ENCODE assay signal across 8 cellular contexts in the genomic region with DNA sequence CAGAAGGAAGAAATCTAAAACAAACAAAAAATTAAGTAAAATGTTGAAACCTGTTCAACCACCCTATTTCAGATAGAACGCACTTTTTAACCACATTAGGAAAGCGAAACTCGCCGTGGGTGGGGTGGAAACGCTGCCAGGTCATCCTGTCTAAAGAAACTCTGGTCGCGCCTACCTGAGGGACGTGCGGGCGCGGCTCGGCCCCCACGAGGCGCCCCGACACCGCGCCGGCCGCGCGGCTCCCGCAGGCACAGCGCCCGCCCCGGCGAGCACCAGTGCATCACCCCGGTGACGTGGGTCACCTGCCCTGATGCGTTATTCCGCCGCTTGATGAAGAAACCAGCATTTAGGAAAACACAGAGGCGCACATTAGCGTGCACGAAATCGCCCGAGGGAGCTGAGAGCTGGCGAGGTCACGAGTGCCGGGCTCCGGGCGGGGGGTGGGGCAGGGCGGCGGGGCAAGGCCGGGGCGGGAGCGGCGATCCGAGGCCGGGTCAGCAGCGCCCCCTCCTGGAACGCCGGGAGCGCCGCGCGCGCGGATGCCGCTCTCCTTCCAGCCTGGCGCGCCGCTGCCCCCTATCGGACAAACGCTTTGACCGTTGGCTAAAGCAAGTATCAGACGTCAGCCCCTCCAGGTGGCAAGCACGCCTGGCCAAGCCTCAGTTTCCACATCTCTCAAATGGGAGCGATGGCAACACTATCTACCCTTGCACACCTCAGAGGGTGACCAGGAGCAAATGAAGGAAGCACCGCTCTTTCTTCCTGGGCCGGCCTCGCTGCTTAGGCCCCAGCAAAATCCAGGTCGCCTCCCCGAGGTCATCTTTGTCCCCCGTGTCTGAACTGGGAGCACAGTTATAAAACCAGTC. TPM values are rescaled to one million over a fixed set of nuclear protein-coding genes. Genes with fewer than 3 reads are reported as not detected.
DNase-seq lines count a peak whose midpoint lies in the region; ATAC-seq, FAIRE-seq and TF ChIP-seq lines count a peak whose summit lies in the region.

No MANE protein-coding gene starts in this region.

- peak overlapping the region; percentile 69 for H3K4me2 ChIP-seq in HepG2 (ENCODE audit: low read depth, low read length)

- TF ChIP-seq EP300 in HepG2 (IDR thresholded peaks at IDR 0.05; ENCODE audit: low read depth in 2 of 2, low read length in 2 of 2) (no peak), HepG2 (CRISPR knock-in tag; IDR thresholded peaks at IDR 0.05; ENCODE audit: borderline replicate concordance) (no peak)

- H3K79me2 ChIP-seq in HepG2 (ENCODE audit: insufficient read depth, low read length): no peaks in the 10 kb centered on the region

- no peaks in the 10 kb centered on the region for H3K36me3 Mint-ChIP-seq in activated CD4-positive, alpha-beta T cell treated with anti-CD3 and anti-CD28 coated beads, Interleukin-2, amount 10 ng/mL, durations not matched to agents 7 days and 5 days (ENCODE audit: low read depth)

- H3K4me1 ChIP-seq in HepG2 (ENCODE audit: insufficient read depth, low read length): peaks cover 30% of the 10 kb centered on the region

- in situ Hi-C loops in HepG2 (cut with HindIII; ENCODE audit: extremely low pct_ligation_motif_present, low pct_unique_long_range_greater_than_20kb): loop anchor here (5.0 to 10.0 kb wide), 3 partner anchors 36 to 103 kb away; partner anchors contain the start of genes AP5B1 and KAT5

- H3K9ac ChIP-seq in HepG2 (ENCODE audit: insufficient read depth, low read depth, low read length): peak overlapping the region; percentile 53

- H3K4me3 ChIP-seq in AG10803 (ENCODE audit: low read length) (peak overlapping the region; percentile 71), HepG2 (replicated peaks in 1 of 3; ENCODE audit: insufficient read depth in 1 of 3, low read depth in 2 of 3, low read length in 3 of 3) (peak overlapping the region; percentile 51 to 76 (median 63))

- peak overlapping the region; percentile 48 for H2AFZ ChIP-seq in HepG2 (ENCODE audit: low read length)

- H3K27ac ChIP-seq in HepG2 (ENCODE audit: extremely low read length, insufficient read depth, low read length): no peak overlapping the region

- no peaks in the 10 kb centered on the region for H4K20me1 ChIP-seq in HepG2 (ENCODE audit: insufficient read depth, low read length)

- peaks cover 20% of the 10 kb centered on the region for H3K4me1 Mint-ChIP-seq in activated CD4-positive, alpha-beta T cell treated with anti-CD3 and anti-CD28 coated beads, Interleukin-2, amount 10 ng/mL, durations not matched to agents 7 days and 5 days

- peak overlapping the region; percentile 74 for H3K4me3 Mint-ChIP-seq in activated CD4-positive, alpha-beta T cell treated with anti-CD3 and anti-CD28 coated beads, Interleukin-2, amount 10 ng/mL, durations not matched to agents 7 days and 5 days

- FAIRE-seq in HepG2 (lab: Jason Lieb, UNC): no peak

- TF ChIP-seq RAD21 in HepG2 (CRISPR knock-in tag; IDR thresholded peaks at IDR 0.05): peak; percentile 98

- H3K36me3 ChIP-seq in HepG2 (replicated peaks in 1 of 2; ENCODE audit: control insufficient read depth in 1 of 2, insufficient read depth in 2 of 2, low read length in 2 of 2): no peaks in the 10 kb centered on the region

- H3K27me3 Mint-ChIP-seq in activated CD4-positive, alpha-beta T cell treated with anti-CD3 and anti-CD28 coated beads, Interleukin-2, amount 10 ng/mL, durations not matched to agents 7 days and 5 days: peaks cover 4% of the 10 kb centered on the region

- ATAC-seq in GM19035 (IDR thresholded peaks at IDR 0.05; ENCODE audit: unreplicated experiment) (peak; percentile 83), HG03432 (IDR thresholded peaks at IDR 0.05; ENCODE audit: unreplicated experiment) (peak; percentile 84), HepG2 (peak; percentile 80)

- CTCF ChIA-PET in activated CD4-positive, alpha-beta T cell treated with anti-CD3 and anti-CD28 coated beads, Interleukin-2, amount 10 ng/mL, durations not matched to agents 7 days and 5 days (lab: Charles Lee): interaction anchor here (0.5 to 5.2 kb wide), 40 partner anchors 9 to 643 kb away, joined by 3 to 62 read pairs (median 4); partner anchors contain the start of genes AP5B1, CFL1, FIBP and KAT5
- CTCF ChIA-PET in HepG2 (lab: Yijun Ruan, JAX; ENCODE audit: low intra/inter-chr PET ratio, low total read pairs): interaction anchor here (0.7 to 4.0 kb wide), 14 partner anchors 18 to 192 kb away, joined by 3 to 57 read pairs (median 6); partner anchors contain the start of genes AP5B1, KAT5, MUS81 and SIPA1

- TF ChIP-seq CTCF in AG10803 (conservative IDR thresholded peaks at IDR 0.05; ENCODE audit: low read length): peak; percentile 75
- peak; percentile 95 for TF ChIP-seq CTCF in HepG2 (CRISPR knock-in tag; IDR thresholded peaks at IDR 0.05)

- peak overlapping the region; percentile 79 for H3K27ac Mint-ChIP-seq in activated CD4-positive, alpha-beta T cell treated with anti-CD3 and anti-CD28 coated beads, Interleukin-2, amount 10 ng/mL, durations not matched to agents 7 days and 5 days

- intact Hi-C loops in HepG2 (cut with micrococcal nuclease; ENCODE audit: unreplicated experiment): loop anchor here (1.0 to 5.0 kb wide), 2 partner anchors 36 to 74 kb away; partner anchors contain the start of gene AP5B1

- 3% methylated on average over 5 of the region's 74 CpGs for WGBS in HepG2 (ENCODE audit: low lambda C conversion rate)

- H3K27me3 ChIP-seq in HepG2 (ENCODE audit: control insufficient read depth in 1 of 2, insufficient read depth in 2 of 2, low read length in 2 of 2): 0 out of 5 replicates have a peak, but pooled peaks cover 0 to 4% of the 10 kb centered on the region in 2 experiments

- H3K9me3 Mint-ChIP-seq in activated CD4-positive, alpha-beta T cell treated with anti-CD3 and anti-CD28 coated beads, Interleukin-2, amount 10 ng/mL, durations not matched to agents 7 days and 5 days: no peaks in the 10 kb centered on the region

- POLR2A ChIA-PET in activated CD4-positive, alpha-beta T cell treated with anti-CD3 and anti-CD28 coated beads, Interleukin-2, amount 10 ng/mL, durations not matched to agents 7 days and 5 days (lab: Charles Lee): no interaction called here
- POLR2A ChIA-PET in HepG2 (lab: Yijun Ruan, JAX): interaction anchor here (0.9 to 2.6 kb wide), 8 partner anchors 9 to 106 kb away, joined by 3 to 18 read pairs (median 6); partner anchors contain the start of genes AP5B1, CFL1, FIBP and KAT5

- BruUV-seq in HepG2 (replicated peaks; lab: Mats Ljungman, UMichigan): no TSS peak

- TF ChIP-seq POLR2A in HepG2 (IDR thresholded peaks at IDR 0.05; ENCODE audit: insufficient read depth in 1 of 2, low read depth in 2 of 2, low read length in 2 of 2): 0 out of 4 replicates have a peak, but pooled peaks of 1 of the 2 experiments have one; percentile 30

- H3K9me3 ChIP-seq in HepG2 (ENCODE audit: low read length): no peaks in the 10 kb centered on the region

- peak; percentile 79 for DNase-seq in AG10803 (ENCODE audit: low read depth)
- peak; percentile 34 for DNase-seq in NCI-H524 treated with DMSO at 0.1 percent for 48 hours (lab: John Stamatoyannopoulos, UW)
- DNase-seq in activated CD4-positive, alpha-beta T cell treated with anti-CD3 and anti-CD28 coated beads, Interleukin-2, amount 10 ng/mL, durations not matched to agents 7 days and 5 days: peak; percentile 93
- DNase-seq in dedifferentiated amniotic fluid mesenchymal stem cell (ENCODE audit: extremely low spot score): peak; percentile 87
- peak; percentile 71 for DNase-seq in HepG2 (ENCODE audit: low spot score)
- peak; percentile 87 for DNase-seq in stimulated activated CD4-positive, alpha-beta T cell treated with anti-CD3 and anti-CD28 coated beads, Interleukin-2, amount 100 ng/mL, for 4 hours (ENCODE audit: low read depth)

RNA-seq across cellular contexts. Expression of gene SNX32, which starts 15.7 kb away (rescaled TPM):
- 1 to 10 TPM; 2.1 to 2.2 TPM for total RNA-seq in activated CD4-positive, alpha-beta T cell treated with anti-CD3 and anti-CD28 coated beads, Interleukin-2, amount 10 ng/mL, durations not matched to agents 7 days and 5 days
- total RNA-seq in HepG2 (2016; rRNA removed; fragmentation: Illumina TruSeq; extraction: Trizol): 0.09 TPM in 1 of 2 replicates, not detected in the other
- not detected in 2 replicates for total RNA-seq in HepG2 (2016; cell fraction: cytosol; rRNA removed; fragmentation: Illumina TruSeq; extraction: Trizol; ENCODE audit: low read depth)
- 0.17 TPM in 1 of 2 replicates, not detected in the other for total RNA-seq in HepG2 (2016; cell fraction: insoluble cytoplasmic fraction; rRNA removed; fragmentation: Illumina TruSeq; extraction: Trizol)
- not detected in 2 replicates for total RNA-seq in HepG2 (2016; cell fraction: membrane; rRNA removed; fragmentation: Illumina TruSeq; extraction: Trizol)
- total RNA-seq in HepG2 (2016; cell fraction: nucleus; rRNA removed; fragmentation: Illumina TruSeq; extraction: Trizol): 0.16 TPM in 1 of 2 replicates, not detected in the other
- 0.29 and 0.34 TPM in 2 replicates for polyA plus RNA-seq in HepG2 (2011; rRNA removed)
- 0.08 and 0.30 TPM in 2 replicates for polyA plus RNA-seq in HepG2 (2011; cell fraction: cytosol; rRNA removed)
- polyA plus RNA-seq in HepG2 (2011; cell fraction: nucleus; rRNA removed): 4.2 and 5.7 TPM in 2 replicates
- polyA plus RNA-seq in HepG2 (2012): 0.19 and 0.35 TPM in 2 replicates
- 0.17 TPM in 1 of 2 replicates, not detected in the other for polyA plus RNA-seq in HepG2 (2016; cell fraction: cytosol; fragmentation: Illumina TruSeq; extraction: Trizol; ENCODE audit: low read depth)
- 0.19 TPM in 1 of 2 replicates, not detected in the other for polyA plus RNA-seq in HepG2 (2016; cell fraction: insoluble cytoplasmic fraction; fragmentation: Illumina TruSeq; extraction: Trizol; ENCODE audit: low read depth)
- polyA plus RNA-seq in HepG2 (2016; cell fraction: membrane; fragmentation: Illumina TruSeq; extraction: Trizol; ENCODE audit: low read depth): 0.08 and 0.22 TPM in 2 replicates
- polyA plus RNA-seq in HepG2 (2016; cell fraction: nucleus; fragmentation: Illumina TruSeq; extraction: Trizol; ENCODE audit: insufficient read depth, low read depth): 0.52 and 0.55 TPM in 2 replicates
- 0.30 and 0.86 TPM in 2 replicates for polyA minus RNA-seq in HepG2 (2011; rRNA and poly(A)+ RNA removed; ENCODE audit: low replicate concordance)
- polyA minus RNA-seq in HepG2 (2011; cell fraction: cytosol; rRNA and poly(A)+ RNA removed): not detected in 2 replicates
- 0.75 and 1.4 TPM in 2 replicates for polyA minus RNA-seq in HepG2 (2011; cell fraction: nucleus; rRNA and poly(A)+ RNA removed)

RNA-seq across cellular contexts. Expression of gene OVOL1, which starts 31.2 kb away (rescaled TPM):
- total RNA-seq in activated CD4-positive, alpha-beta T cell treated with anti-CD3 and anti-CD28 coated beads, Interleukin-2, amount 10 ng/mL, durations not matched to agents 7 days and 5 days: not detected
- not detected in 2 replicates for total RNA-seq in HepG2 (2016; rRNA removed; fragmentation: Illumina TruSeq; extraction: Trizol)
- total RNA-seq in HepG2 (2016; cell fraction: cytosol; rRNA removed; fragmentation: Illumina TruSeq; extraction: Trizol; ENCODE audit: low read depth): not detected in 2 replicates
- not detected in 2 replicates for total RNA-seq in HepG2 (2016; cell fraction: insoluble cytoplasmic fraction; rRNA removed; fragmentation: Illumina TruSeq; extraction: Trizol)
- total RNA-seq in HepG2 (2016; cell fraction: membrane; rRNA removed; fragmentation: Illumina TruSeq; extraction: Trizol): not detected in 2 replicates
- not detected in 2 replicates for total RNA-seq in HepG2 (2016; cell fraction: nucleus; rRNA removed; fragmentation: Illumina TruSeq; extraction: Trizol)
- polyA plus RNA-seq in HepG2 (2011; rRNA removed): 0.01 and 0.04 TPM in 2 replicates
- not detected in 2 replicates for polyA plus RNA-seq in HepG2 (2011; cell fraction: cytosol; rRNA removed)
- polyA plus RNA-seq in HepG2 (2011; cell fraction: nucleus; rRNA removed): 0.03 TPM in 1 of 2 replicates, not detected in the other
- not detected in 2 replicates for polyA plus RNA-seq in HepG2 (2012)
- not detected in 2 replicates for polyA plus RNA-seq in HepG2 (2016; cell fraction: cytosol; fragmentation: Illumina TruSeq; extraction: Trizol; ENCODE audit: low read depth)
- not detected in 2 replicates for polyA plus RNA-seq in HepG2 (2016; cell fraction: insoluble cytoplasmic fraction; fragmentation: Illumina TruSeq; extraction: Trizol; ENCODE audit: low read depth)
- polyA plus RNA-seq in HepG2 (2016; cell fraction: membrane; fragmentation: Illumina TruSeq; extraction: Trizol; ENCODE audit: low read depth): not detected in 2 replicates
- polyA plus RNA-seq in HepG2 (2016; cell fraction: nucleus; fragmentation: Illumina TruSeq; extraction: Trizol; ENCODE audit: insufficient read depth, low read depth): not detected in 2 replicates
- not detected in 2 replicates for polyA minus RNA-seq in HepG2 (2011; rRNA and poly(A)+ RNA removed; ENCODE audit: low replicate concordance)
- not detected in 2 replicates for polyA minus RNA-seq in HepG2 (2011; cell fraction: cytosol; rRNA and poly(A)+ RNA removed)
- polyA minus RNA-seq in HepG2 (2011; cell fraction: nucleus; rRNA and poly(A)+ RNA removed): not detected in 2 replicates

RNA-seq across cellular contexts. Expression of gene AP5B1, which starts 37.3 kb away (rescaled TPM):
- 10 to 100 TPM; 17.4 to 20.2 TPM for total RNA-seq in activated CD4-positive, alpha-beta T cell treated with anti-CD3 and anti-CD28 coated beads, Interleukin-2, amount 10 ng/mL, durations not matched to agents 7 days and 5 days
- 3.8 and 4.4 TPM in 2 replicates for total RNA-seq in HepG2 (2016; rRNA removed; fragmentation: Illumina TruSeq; extraction: Trizol)
- total RNA-seq in HepG2 (2016; cell fraction: cytosol; rRNA removed; fragmentation: Illumina TruSeq; extraction: Trizol; ENCODE audit: low read depth): 0.44 and 0.61 TPM in 2 replicates
- 2.9 and 4.5 TPM in 2 replicates for total RNA-seq in HepG2 (2016; cell fraction: insoluble cytoplasmic fraction; rRNA removed; fragmentation: Illumina TruSeq; extraction: Trizol)
- 2.0 and 2.1 TPM in 2 replicates for total RNA-seq in HepG2 (2016; cell fraction: membrane; rRNA removed; fragmentation: Illumina TruSeq; extraction: Trizol)
- total RNA-seq in HepG2 (2016; cell fraction: nucleus; rRNA removed; fragmentation: Illumina TruSeq; extraction: Trizol): 2.9 and 3.7 TPM in 2 replicates
- polyA plus RNA-seq in HepG2 (2011; rRNA removed): 1.7 and 2.8 TPM in 2 replicates
- 1.6 and 2.5 TPM in 2 replicates for polyA plus RNA-seq in HepG2 (2011; cell fraction: cytosol; rRNA removed)
- polyA plus RNA-seq in HepG2 (2011; cell fraction: nucleus; rRNA removed): 6.0 and 6.2 TPM in 2 replicates
- 1.2 and 2.4 TPM in 2 replicates for polyA plus RNA-seq in HepG2 (2012)
- 0.25 and 0.27 TPM in 2 replicates for polyA plus RNA-seq in HepG2 (2016; cell fraction: cytosol; fragmentation: Illumina TruSeq; extraction: Trizol; ENCODE audit: low read depth)
- polyA plus RNA-seq in HepG2 (2016; cell fraction: insoluble cytoplasmic fraction; fragmentation: Illumina TruSeq; extraction: Trizol; ENCODE audit: low read depth): 2.6 and 2.7 TPM in 2 replicates
- 0.78 and 0.94 TPM in 2 replicates for polyA plus RNA-seq in HepG2 (2016; cell fraction: membrane; fragmentation: Illumina TruSeq; extraction: Trizol; ENCODE audit: low read depth)
- polyA plus RNA-seq in HepG2 (2016; cell fraction: nucleus; fragmentation: Illumina TruSeq; extraction: Trizol; ENCODE audit: insufficient read depth, low read depth): 4.3 and 4.6 TPM in 2 replicates
- 9.8 and 22.8 TPM in 2 replicates for polyA minus RNA-seq in HepG2 (2011; rRNA and poly(A)+ RNA removed; ENCODE audit: low replicate concordance)
- polyA minus RNA-seq in HepG2 (2011; cell fraction: cytosol; rRNA and poly(A)+ RNA removed): 3.4 and 4.2 TPM in 2 replicates
- polyA minus RNA-seq in HepG2 (2011; cell fraction: nucleus; rRNA and poly(A)+ RNA removed): 4.9 and 5.1 TPM in 2 replicates

RNA-seq across cellular contexts. Expression of gene CFL1, which starts 39.9 kb away (rescaled TPM):
- total RNA-seq in activated CD4-positive, alpha-beta T cell treated with anti-CD3 and anti-CD28 coated beads, Interleukin-2, amount 10 ng/mL, durations not matched to agents 7 days and 5 days: 1,000 to 10,000 TPM; 1,543 to 1,707 TPM
- 383 and 458 TPM in 2 replicates for total RNA-seq in HepG2 (2016; rRNA removed; fragmentation: Illumina TruSeq; extraction: Trizol)
- 49.6 and 56.4 TPM in 2 replicates for total RNA-seq in HepG2 (2016; cell fraction: cytosol; rRNA removed; fragmentation: Illumina TruSeq; extraction: Trizol; ENCODE audit: low read depth)
- 365 and 431 TPM in 2 replicates for total RNA-seq in HepG2 (2016; cell fraction: insoluble cytoplasmic fraction; rRNA removed; fragmentation: Illumina TruSeq; extraction: Trizol)
- 92.4 and 99.4 TPM in 2 replicates for total RNA-seq in HepG2 (2016; cell fraction: membrane; rRNA removed; fragmentation: Illumina TruSeq; extraction: Trizol)
- 154 and 171 TPM in 2 replicates for total RNA-seq in HepG2 (2016; cell fraction: nucleus; rRNA removed; fragmentation: Illumina TruSeq; extraction: Trizol)
- 347 and 379 TPM in 2 replicates for polyA plus RNA-seq in HepG2 (2011; rRNA removed)
- 649 and 884 TPM in 2 replicates for polyA plus RNA-seq in HepG2 (2011; cell fraction: cytosol; rRNA removed)
- 218 and 244 TPM in 2 replicates for polyA plus RNA-seq in HepG2 (2011; cell fraction: nucleus; rRNA removed)
- polyA plus RNA-seq in HepG2 (2012): 289 and 295 TPM in 2 replicates
- 112 and 116 TPM in 2 replicates for polyA plus RNA-seq in HepG2 (2016; cell fraction: cytosol; fragmentation: Illumina TruSeq; extraction: Trizol; ENCODE audit: low read depth)
- 879 and 1,116 TPM in 2 replicates for polyA plus RNA-seq in HepG2 (2016; cell fraction: insoluble cytoplasmic fraction; fragmentation: Illumina TruSeq; extraction: Trizol; ENCODE audit: low read depth)
- 173 and 178 TPM in 2 replicates for polyA plus RNA-seq in HepG2 (2016; cell fraction: membrane; fragmentation: Illumina TruSeq; extraction: Trizol; ENCODE audit: low read depth)
- polyA plus RNA-seq in HepG2 (2016; cell fraction: nucleus; fragmentation: Illumina TruSeq; extraction: Trizol; ENCODE audit: insufficient read depth, low read depth): 427 and 437 TPM in 2 replicates
- 360 and 1,083 TPM in 2 replicates for polyA minus RNA-seq in HepG2 (2011; rRNA and poly(A)+ RNA removed; ENCODE audit: low replicate concordance)
- 284 and 320 TPM in 2 replicates for polyA minus RNA-seq in HepG2 (2011; cell fraction: cytosol; rRNA and poly(A)+ RNA removed)
- 153 and 218 TPM in 2 replicates for polyA minus RNA-seq in HepG2 (2011; cell fraction: nucleus; rRNA and poly(A)+ RNA removed)

RNA-seq across cellular contexts. Expression of gene MUS81, which starts 42.2 kb away (rescaled TPM):
- total RNA-seq in activated CD4-positive, alpha-beta T cell treated with anti-CD3 and anti-CD28 coated beads, Interleukin-2, amount 10 ng/mL, durations not matched to agents 7 days and 5 days: 100 to 1,000 TPM in 1 of 2 experiments, 10 to 100 TPM in 1; 96.6 to 108 TPM
- total RNA-seq in HepG2 (2016; rRNA removed; fragmentation: Illumina TruSeq; extraction: Trizol): 13.2 and 25.6 TPM in 2 replicates
- total RNA-seq in HepG2 (2016; cell fraction: cytosol; rRNA removed; fragmentation: Illumina TruSeq; extraction: Trizol; ENCODE audit: low read depth): 9.1 and 9.8 TPM in 2 replicates
- total RNA-seq in HepG2 (2016; cell fraction: insoluble cytoplasmic fraction; rRNA removed; fragmentation: Illumina TruSeq; extraction: Trizol): 10.0 and 23.4 TPM in 2 replicates
- 9.8 and 11.9 TPM in 2 replicates for total RNA-seq in HepG2 (2016; cell fraction: membrane; rRNA removed; fragmentation: Illumina TruSeq; extraction: Trizol)
- total RNA-seq in HepG2 (2016; cell fraction: nucleus; rRNA removed; fragmentation: Illumina TruSeq; extraction: Trizol): 33.1 and 33.6 TPM in 2 replicates
- 30.2 and 43.6 TPM in 2 replicates for polyA plus RNA-seq in HepG2 (2011; rRNA removed)
- 9.6 and 15.1 TPM in 2 replicates for polyA plus RNA-seq in HepG2 (2011; cell fraction: cytosol; rRNA removed)
- polyA plus RNA-seq in HepG2 (2011; cell fraction: nucleus; rRNA removed): 256 and 293 TPM in 2 replicates
- polyA plus RNA-seq in HepG2 (2012): 17.9 and 34.3 TPM in 2 replicates
- 5.3 and 7.5 TPM in 2 replicates for polyA plus RNA-seq in HepG2 (2016; cell fraction: cytosol; fragmentation: Illumina TruSeq; extraction: Trizol; ENCODE audit: low read depth)
- 10.0 and 14.2 TPM in 2 replicates for polyA plus RNA-seq in HepG2 (2016; cell fraction: insoluble cytoplasmic fraction; fragmentation: Illumina TruSeq; extraction: Trizol; ENCODE audit: low read depth)
- 9.0 and 9.4 TPM in 2 replicates for polyA plus RNA-seq in HepG2 (2016; cell fraction: membrane; fragmentation: Illumina TruSeq; extraction: Trizol; ENCODE audit: low read depth)
- 70.1 TPM in 2 replicates for polyA plus RNA-seq in HepG2 (2016; cell fraction: nucleus; fragmentation: Illumina TruSeq; extraction: Trizol; ENCODE audit: insufficient read depth, low read depth)
- 21.4 and 58.7 TPM in 2 replicates for polyA minus RNA-seq in HepG2 (2011; rRNA and poly(A)+ RNA removed; ENCODE audit: low replicate concordance)
- 5.5 and 5.8 TPM in 2 replicates for polyA minus RNA-seq in HepG2 (2011; cell fraction: cytosol; rRNA and poly(A)+ RNA removed)
- 60.9 and 66.5 TPM in 2 replicates for polyA minus RNA-seq in HepG2 (2011; cell fraction: nucleus; rRNA and poly(A)+ RNA removed)

Comparison
In these comparisons a context has a peak if more than half of its experiments do, and no peak if none do; other contexts are left out.
1. DNase-seq: peak in every context shown above with its lines; median percentile 93 in activated CD4-positive, alpha-beta T cell treated with anti-CD3 and anti-CD28 coated beads, Interleukin-2, amount 10 ng/mL, durations not matched to agents 7 days and 5 days; 87 in dedifferentiated amniotic fluid mesenchymal stem cell; 87 in stimulated activated CD4-positive, alpha-beta T cell treated with anti-CD3 and anti-CD28 coated beads, Interleukin-2, amount 100 ng/mL, for 4 hours; 79 in AG10803; 71 in HepG2; 34 in NCI-H524 treated with DMSO at 0.1 percent for 48 hours.